Comparison of ENCODE assay signal across 8 cellular contexts in genomic region chr14:50666772-50667490, GRCh38. TPM values are rescaled to one million over a fixed set of nuclear protein-coding genes. Genes with fewer than 3 reads are reported as not detected.
DNase-seq lines count a peak whose midpoint lies in the region; ATAC-seq, FAIRE-seq and TF ChIP-seq lines count a peak whose summit lies in the region.
"Had no signal": no experiment of that assay in that cellular context is flagged by ENCODE, and none has a peak within 500 bp of the region (broad histone marks: within the 10 kb centered on the region; RNA-seq: fewer than 3 reads in every experiment).

No MANE protein-coding gene starts in this region.

- no peaks in the 10 kb centered on the region for H3K9me3 Mint-ChIP-seq in endodermal cell

- peak; percentile 59 for DNase-seq in ELF-1 (ENCODE audit: low read depth, low spot score)
- peak; percentile 10 for DNase-seq in T-helper 9 cell
- peak; percentile 83 for DNase-seq in endodermal cell
- DNase-seq in urothelium cell line (ENCODE audit: low spot score) = peak; percentile 56

- H3K36me3 Mint-ChIP-seq in endodermal cell (ENCODE audit: low read depth) = peaks cover 21% of the 10 kb centered on the region

- no peaks in the 10 kb centered on the region for H3K27me3 Mint-ChIP-seq in endodermal cell (ENCODE audit: insufficient read depth)

- no peak for FAIRE-seq in urothelium cell line (lab: Jason Lieb, UNC)
- FAIRE-seq: colon had no signal

- H3K27me3 ChIP-seq in HUES48 (ENCODE audit: control insufficient read depth, insufficient read depth, low read length) (no peaks in the 10 kb centered on the region), endodermal cell (ENCODE audit: control insufficient read depth, insufficient read depth, low read length, poor library complexity, severe bottlenecking) (no peaks in the 10 kb centered on the region)

- H3K27ac Mint-ChIP-seq in endodermal cell = peak overlapping the region; percentile 98

- no peak overlapping the region for H3K4me3 Mint-ChIP-seq in endodermal cell

- 2 to 10% methylated on average over 5 to 14 of the region's 15 CpGs for WGBS in endodermal cell (ENCODE audit: insufficient coverage in 1 of 2, insufficient read length in 1 of 2), 2 experiments
- 0 to 3% methylated on average over 8 of the region's 15 CpGs for WGBS in mesodermal cell (ENCODE audit: insufficient coverage in 2 of 2), 2 experiments

- H3K9ac ChIP-seq in HUES48 (ENCODE audit: low read depth, low read length) = peak overlapping the region; percentile 93
- peak overlapping the region; percentile 92 for H3K9ac ChIP-seq in endodermal cell (ENCODE audit: extremely low read depth, low read length, poor library complexity, severe bottlenecking)

- H3K9me3 ChIP-seq in HUES48 (ENCODE audit: control insufficient read depth, insufficient read depth, low read length) (no peaks in the 10 kb centered on the region), endodermal cell (ENCODE audit: control insufficient read depth, low read length) (peaks cover under 1% of the 10 kb centered on the region), mesodermal cell (ENCODE audit: control insufficient read depth, low read length) (no peaks in the 10 kb centered on the region)

- H3K4me3 ChIP-seq in HUES48 (ENCODE audit: low read depth, low read length) (peak overlapping the region; percentile 78), endodermal cell (ENCODE audit: low read length) (peak overlapping the region; percentile 99), mesodermal cell (ENCODE audit: extremely low read depth, insufficient read depth, low read length, poor library complexity, severe bottlenecking) (peak overlapping the region; percentile 77)

- peaks cover 16% of the 10 kb centered on the region for H3K4me1 Mint-ChIP-seq in endodermal cell

- H3K27ac ChIP-seq in HUES48 (ENCODE audit: low read depth, low read length) (peak overlapping the region; percentile 95), endodermal cell (ENCODE audit: low read depth, low read length) (peak overlapping the region; percentile 98), mesodermal cell (ENCODE audit: low read depth, low read length, severe bottlenecking) (peak overlapping the region; percentile 99)

- ATAC-seq in HG03108 (IDR thresholded peaks at IDR 0.05; ENCODE audit: unreplicated experiment) = no peak

- peaks cover 15% of the 10 kb centered on the region for H3K36me3 ChIP-seq in HUES48 (ENCODE audit: control insufficient read depth, insufficient read depth, low read length)
- H3K36me3 ChIP-seq in endodermal cell (ENCODE audit: control insufficient read depth, insufficient read depth, low read length) = peaks cover 18% of the 10 kb centered on the region
- peaks cover 28% of the 10 kb centered on the region for H3K36me3 ChIP-seq in mesodermal cell (ENCODE audit: control insufficient read depth, insufficient read depth, low read length)

- H3K4me1 ChIP-seq in HUES48 (ENCODE audit: control insufficient read depth, insufficient read depth, low read length) = peaks cover 25% of the 10 kb centered on the region
- peaks cover 4% of the 10 kb centered on the region for H3K4me1 ChIP-seq in endodermal cell (ENCODE audit: control insufficient read depth, insufficient read depth, low read length)
- H3K4me1 ChIP-seq in mesodermal cell (ENCODE audit: control insufficient read depth, insufficient read depth, low read length, poor library complexity, severe bottlenecking) = peaks cover 18% of the 10 kb centered on the region

- no peak for TF ChIP-seq CTCF in endodermal cell (conservative IDR thresholded peaks at IDR 0.05)

RNA-seq across cellular contexts. Expression of gene SAV1, which starts 1.2 kb away (rescaled TPM):
- 10 to 100 TPM; 42.1 to 44.0 TPM for total RNA-seq in endodermal cell
- polyA plus RNA-seq in endodermal cell (2013, experiment 1 of 2) = 32.1 TPM
- 33.7 TPM for polyA plus RNA-seq in endodermal cell (2013, experiment 2 of 2)
- 34.4 TPM for polyA plus RNA-seq in mesodermal cell (2013, experiment 1 of 2)
- 34.6 TPM for polyA plus RNA-seq in mesodermal cell (2013, experiment 2 of 2)

Comparison
In these comparisons a context has a peak if more than half of its experiments do, and no peak if none do; other contexts are left out.
1. DNase-seq: peak in every context shown above with its lines; median percentile 83 in endodermal cell; 59 in ELF-1; 56 in urothelium cell line; 10 in T-helper 9 cell.